8 cellular contexts compared by ENCODE assay signal in genomic region chr17:48053758-48054237, GRCh38. TPM values are rescaled to one million over a fixed set of nuclear protein-coding genes. Genes with fewer than 3 reads are reported as not detected.
A peak's percentile ranks its signal among the peaks of the same experiment; 100 is the strongest.
DNase-seq lines count a peak whose midpoint lies in the region; ATAC-seq and TF ChIP-seq lines count a peak whose summit lies in the region.

No MANE protein-coding gene starts in this region.

- no peak for TF ChIP-seq EP300 in gastroesophageal sphincter (IDR thresholded peaks at IDR 0.05)

- peaks cover 72% of the 10 kb centered on the region for H3K4me1 Mint-ChIP-seq in WTC11

- peak overlapping the region; percentile 85 to 100 (median 95) for H3K9ac ChIP-seq in skeletal muscle tissue (ENCODE audit: low read depth in 1 of 3, low read length in 3 of 3)

- no peak for TF ChIP-seq POLR2A in gastroesophageal sphincter (IDR thresholded peaks at IDR 0.05)

- CTCF ChIA-PET in WTC11 (lab: Charles Lee): interaction anchor here (0.6 to 3.5 kb wide), 11 partner anchors 10 to 1503 kb away, joined by 3 to 29 read pairs (median 6); partner anchors contain the start of gene CBX1

- no peaks in the 10 kb centered on the region for H3K27me3 Mint-ChIP-seq in WTC11 (ENCODE audit: low read depth)

- DNase-seq in H7 (no peak), WTC11 (ENCODE audit: low spot score) (no peak), ureter (ENCODE audit: low spot score) (no peak), HPDE6-E6E7 (ENCODE audit: extremely low spot score) (no peak)

- H3K36me3 Mint-ChIP-seq in WTC11: peaks cover 51% of the 10 kb centered on the region

- H3K36me3 ChIP-seq in H7 (replicated peaks; ENCODE audit: control insufficient read depth, insufficient read depth, low read length) (peaks cover 44% of the 10 kb centered on the region), gastroesophageal sphincter (peaks cover 0 to 52% of the 10 kb centered on the region in 2 donors), skeletal muscle tissue (ENCODE audit: control insufficient read depth in 3 of 3, insufficient read depth in 3 of 3, low read length in 3 of 3) (peaks cover 40 to 62% (median 57%) of the 10 kb centered on the region in 3 donors)

- peaks cover 16 to 81% (median 57%) of the 10 kb centered on the region in 3 donors for H3K4me1 ChIP-seq in gastroesophageal sphincter
- H3K4me1 ChIP-seq in skeletal muscle tissue (ENCODE audit: control insufficient read depth in 3 of 3, insufficient read depth in 3 of 3, low read length in 3 of 3): peaks cover 81 to 85% (median 83%) of the 10 kb centered on the region in 3 donors

- H3K9me3 ChIP-seq in gastroesophageal sphincter (no peaks in the 10 kb centered on the region), skeletal muscle tissue (ENCODE audit: control insufficient read depth in 3 of 3, low read length in 3 of 3) (no peaks in the 10 kb centered on the region)

- H3K9me3 Mint-ChIP-seq in WTC11: no peaks in the 10 kb centered on the region

- H3K4me3 Mint-ChIP-seq in WTC11: peak overlapping the region; percentile 56

- H3K27ac ChIP-seq in gastroesophageal sphincter: peak overlapping the region; percentile 81 to 99 (median 96)
- H3K27ac ChIP-seq in skeletal muscle tissue (ENCODE audit: low read depth, low read length): peak overlapping the region; percentile 99

- TF ChIP-seq CTCF in WTC11 (IDR thresholded peaks at IDR 0.05) (no peak), gastroesophageal sphincter (IDR thresholded peaks at IDR 0.05) (no peak)

- ATAC-seq in WTC11 (no peak), gastroesophageal sphincter (no peak), GM18861 (IDR thresholded peaks at IDR 0.05; ENCODE audit: unreplicated experiment) (no peak), HG03039 (IDR thresholded peaks at IDR 0.05; ENCODE audit: unreplicated experiment) (no peak)

- peak overlapping the region; percentile 98 for H3K27ac Mint-ChIP-seq in WTC11

- WGBS in gastroesophageal sphincter (ENCODE audit: low coverage in 1 of 2), 2 donors: 15 to 29% methylated on average over 2 of the region's 6 CpGs

- H3K4me3 ChIP-seq in H7 (ENCODE audit: insufficient read depth, low read depth, low read length) (peak overlapping the region; percentile 8; the same call in 1 of the 2 replicates), gastroesophageal sphincter (peak overlapping the region in 1 of 2 donors; percentile 77), skeletal muscle tissue (ENCODE audit: low read length in 3 of 3) (peak overlapping the region; percentile 94 to 99 (median 99))

- POLR2A ChIA-PET in WTC11 (lab: Charles Lee): interaction anchor here (0.6 to 3.6 kb wide), 14 partner anchors 7 to 233 kb away, joined by 3 to 32 read pairs (median 5); partner anchors contain the start of genes CBX1, CDK5RAP3, OSBPL7 and PNPO

- H3K27me3 ChIP-seq in H7 (ENCODE audit: control insufficient read depth, insufficient read depth, low read length) (no peaks in the 10 kb centered on the region), gastroesophageal sphincter (no peaks in the 10 kb centered on the region), skeletal muscle tissue (ENCODE audit: control insufficient read depth in 3 of 3, insufficient read depth in 3 of 3, low read length in 3 of 3) (no peaks in the 10 kb centered on the region)

TF ChIP-seq in WTC11, 78 proteins besides CTCF, POLR2A, EP300 and RAD21:
- TF ChIP-seq, protein P1, sequence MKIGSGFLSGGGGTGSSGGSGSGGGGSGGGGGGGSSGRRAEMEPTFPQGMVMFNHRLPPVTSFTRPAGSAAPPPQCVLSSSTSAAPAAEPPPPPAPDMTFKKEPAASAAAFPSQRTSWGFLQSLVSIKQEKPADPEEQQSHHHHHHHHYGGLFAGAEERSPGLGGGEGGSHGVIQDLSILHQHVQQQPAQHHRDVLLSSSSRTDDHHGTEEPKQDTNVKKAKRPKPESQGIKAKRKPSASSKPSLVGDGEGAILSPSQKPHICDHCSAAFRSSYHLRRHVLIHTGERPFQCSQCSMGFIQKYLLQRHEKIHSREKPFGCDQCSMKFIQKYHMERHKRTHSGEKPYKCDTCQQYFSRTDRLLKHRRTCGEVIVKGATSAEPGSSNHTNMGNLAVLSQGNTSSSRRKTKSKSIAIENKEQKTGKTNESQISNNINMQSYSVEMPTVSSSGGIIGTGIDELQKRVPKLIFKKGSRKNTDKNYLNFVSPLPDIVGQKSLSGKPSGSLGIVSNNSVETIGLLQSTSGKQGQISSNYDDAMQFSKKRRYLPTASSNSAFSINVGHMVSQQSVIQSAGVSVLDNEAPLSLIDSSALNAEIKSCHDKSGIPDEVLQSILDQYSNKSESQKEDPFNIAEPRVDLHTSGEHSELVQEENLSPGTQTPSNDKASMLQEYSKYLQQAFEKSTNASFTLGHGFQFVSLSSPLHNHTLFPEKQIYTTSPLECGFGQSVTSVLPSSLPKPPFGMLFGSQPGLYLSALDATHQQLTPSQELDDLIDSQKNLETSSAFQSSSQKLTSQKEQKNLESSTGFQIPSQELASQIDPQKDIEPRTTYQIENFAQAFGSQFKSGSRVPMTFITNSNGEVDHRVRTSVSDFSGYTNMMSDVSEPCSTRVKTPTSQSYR (CRISPR knock-in tag; IDR thresholded peaks at IDR 0.05): no peak
- no peak for TF ChIP-seq SMAD3 (CRISPR knock-in tag; IDR thresholded peaks at IDR 0.05; ENCODE audit: borderline replicate concordance)
- TF ChIP-seq E2F4 (CRISPR knock-in tag; IDR thresholded peaks at IDR 0.05; ENCODE audit: borderline replicate concordance, low read depth): no peak
- TF ChIP-seq, protein P2, sequence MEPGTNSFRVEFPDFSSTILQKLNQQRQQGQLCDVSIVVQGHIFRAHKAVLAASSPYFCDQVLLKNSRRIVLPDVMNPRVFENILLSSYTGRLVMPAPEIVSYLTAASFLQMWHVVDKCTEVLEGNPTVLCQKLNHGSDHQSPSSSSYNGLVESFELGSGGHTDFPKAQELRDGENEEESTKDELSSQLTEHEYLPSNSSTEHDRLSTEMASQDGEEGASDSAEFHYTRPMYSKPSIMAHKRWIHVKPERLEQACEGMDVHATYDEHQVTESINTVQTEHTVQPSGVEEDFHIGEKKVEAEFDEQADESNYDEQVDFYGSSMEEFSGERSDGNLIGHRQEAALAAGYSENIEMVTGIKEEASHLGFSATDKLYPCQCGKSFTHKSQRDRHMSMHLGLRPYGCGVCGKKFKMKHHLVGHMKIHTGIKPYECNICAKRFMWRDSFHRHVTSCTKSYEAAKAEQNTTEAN (CRISPR knock-in tag; IDR thresholded peaks at IDR 0.05): no peak
- no peak for TF ChIP-seq OVOL2 (CRISPR knock-in tag; IDR thresholded peaks at IDR 0.05; ENCODE audit: borderline replicate concordance)
- TF ChIP-seq, protein P3, sequence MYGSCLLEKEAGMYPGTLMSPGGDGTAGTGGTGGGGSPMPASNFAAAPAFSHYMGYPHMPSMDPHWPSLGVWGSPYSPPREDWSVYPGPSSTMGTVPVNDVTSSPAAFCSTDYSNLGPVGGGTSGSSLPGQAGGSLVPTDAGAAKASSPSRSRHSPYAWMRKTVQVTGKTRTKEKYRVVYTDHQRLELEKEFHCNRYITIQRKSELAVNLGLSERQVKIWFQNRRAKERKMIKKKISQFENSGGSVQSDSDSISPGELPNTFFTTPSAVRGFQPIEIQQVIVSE (CRISPR knock-in tag; IDR thresholded peaks at IDR 0.05; ENCODE audit: borderline replicate concordance): no peak
- no peak for TF ChIP-seq CBFB (CRISPR knock-in tag; IDR thresholded peaks at IDR 0.05; ENCODE audit: low read depth)
- no peak for TF ChIP-seq ESRRA (CRISPR knock-in tag; IDR thresholded peaks at IDR 0.05; ENCODE audit: borderline replicate concordance)
- no peak for TF ChIP-seq MAX (CRISPR knock-in tag; IDR thresholded peaks at IDR 0.05)
- no peak for TF ChIP-seq FOXP1 (CRISPR knock-in tag; IDR thresholded peaks at IDR 0.05; ENCODE audit: borderline replicate concordance)
- no peak for TF ChIP-seq ZMAT4 (CRISPR knock-in tag; IDR thresholded peaks at IDR 0.05)
- TF ChIP-seq GRHL2 (CRISPR knock-in tag; IDR thresholded peaks at IDR 0.05; ENCODE audit: insufficient replicate concordance, severe bottlenecking): no peak
- no peak for TF ChIP-seq ZNF232 (CRISPR knock-in tag; IDR thresholded peaks at IDR 0.05)

RNA-seq across cellular contexts. Expression of gene NFE2L1, which starts 5.6 kb away (rescaled TPM):
- 89.5 and 114 TPM in 2 replicates for total RNA-seq in H7 (2014; rRNA removed; shearing (Covaris generic))
- total RNA-seq in WTC11 (2021) (130 to 149 TPM (median 131 TPM) in 3 replicates), gastroesophageal sphincter (100 to 1,000 TPM; 166 to 289 (median 182) TPM), skeletal muscle tissue (93.4 TPM), ureter (143 TPM)

RNA-seq across cellular contexts. Expression of gene COPZ2, which starts 16.2 kb away (rescaled TPM):
- not detected in 2 replicates for total RNA-seq in H7 (2014; rRNA removed; shearing (Covaris generic))
- 0.37 to 0.44 TPM in 2 of 3 replicates, not detected in the other for total RNA-seq in WTC11 (2021)
- total RNA-seq in gastroesophageal sphincter: 10 to 100 TPM; 40.6 to 75.5 (median 49.4) TPM
- 39.7 TPM for total RNA-seq in skeletal muscle tissue
- total RNA-seq in ureter: 29.1 TPM

RNA-seq across cellular contexts. Expression of gene CBX1, which starts 47.5 kb away (rescaled TPM):
- total RNA-seq in H7 (2014; rRNA removed; shearing (Covaris generic)): 126 and 153 TPM in 2 replicates
- total RNA-seq in WTC11 (2021) (162 to 167 TPM (median 165 TPM) in 3 replicates), gastroesophageal sphincter (10 to 100 TPM; 46.0 to 59.3 (median 55.0) TPM), skeletal muscle tissue (39.1 TPM), ureter (29.3 TPM)

RNA-seq across cellular contexts. Expression of gene SNX11, which starts 53.8 kb away (rescaled TPM):
- total RNA-seq in H7 (2014; rRNA removed; shearing (Covaris generic)): 16.0 and 17.4 TPM in 2 replicates
- total RNA-seq in WTC11 (2021) (19.3 to 24.5 TPM (median 20.1 TPM) in 3 replicates), gastroesophageal sphincter (10 to 100 TPM; 12.4 to 20.5 (median 16.8) TPM), skeletal muscle tissue (7.3 TPM), ureter (24.3 TPM)

Comparison
In these comparisons a context has a peak if more than half of its experiments do, and no peak if none do; other contexts are left out.
1. RNA of gene COPZ2, which starts 16.2 kb away (total RNA-seq): 40.6 to 75.5 TPM in gastroesophageal sphincter, 39.7 TPM in skeletal muscle tissue (single experiment) and 29.1 TPM in ureter (single experiment); 0.37 to 0.44 TPM in WTC11 and not detected in H7; every median in the first group is over 10 times any median in the second.